ENCODE assay signal across 8 cellular contexts in genomic region chr3:49007068-49007770, GRCh38. TPM values are rescaled to one million over a fixed set of nuclear protein-coding genes. Genes with fewer than 3 reads are reported as not detected.
DNase-seq lines count a peak whose midpoint lies in the region; ATAC-seq, FAIRE-seq and TF ChIP-seq lines count a peak whose summit lies in the region.

Gene WDR6, plus strand, starts transcription at chr3:49007391. Its CDS starts 41 bp downstream, at chr3:49007432.

- no peak for FAIRE-seq in H54 (lab: Jason Lieb, UNC)

- 0 out of 2 replicates have a peak, but pooled peaks cover 2% of the 10 kb centered on the region for H3K4me1 ChIP-seq in ES-I3 (ENCODE audit: insufficient read depth, low read length)
- no peaks in the 10 kb centered on the region for H3K4me1 ChIP-seq in RWPE2 (ENCODE audit: insufficient read depth, poor library complexity, severe bottlenecking)

- peak within 1 kb of the TSS; percentile 80 for H3K27ac ChIP-seq in RWPE2 (ENCODE audit: poor library complexity, severe bottlenecking)

- peak; percentile 95 for DNase-seq in H54 (ENCODE audit: insufficient read length, low spot score)
- DNase-seq in LoVo (ENCODE audit: low spot score), result peak; percentile 99
- peak; percentile 99 for DNase-seq in RWPE2 (ENCODE audit: low spot score)
- DNase-seq in activated T-helper 9 cell treated with anti-CD3 and anti-CD28 coated beads, Interleukin-2, amount 50 U/mL, for 16 hours (ENCODE audit: low read depth), result peak; percentile 95
- DNase-seq in fibroblast of pulmonary artery (ENCODE audit: low read depth), result peak; percentile 99
- DNase-seq in natural killer cell treated with Interleukin-12 subunit alpha and Interleukin-12 subunit beta and Interleukin-15 and Interleukin-18, amount 100 ng/mL, for 72 hours (ENCODE audit: low spot score), result peak; percentile 98
- DNase-seq in stimulated activated naive CD8-positive, alpha-beta T cell treated with anti-CD3 and anti-CD28 coated beads, Interleukin-15, Interleukin-2, amounts not matched to agents 100 U/mL and 50 U/mL, for 24 hours, result peak; percentile 98

- peak; percentile 87 for ATAC-seq in RWPE2 (ENCODE audit: low read depth)
- peak; percentile 94 to 95 for ATAC-seq in natural killer cell treated with Interleukin-12 subunit alpha and Interleukin-12 subunit beta and Interleukin-15 and Interleukin-18, amount 100 ng/mL, for 72 hours
- peak; percentile 94 for ATAC-seq in stimulated activated naive CD8-positive, alpha-beta T cell treated with anti-CD3 and anti-CD28 coated beads, Interleukin-15, Interleukin-2, amounts not matched to agents 100 U/mL and 50 U/mL, for 24 hours

- H3K4me3 ChIP-seq in RWPE2 (ENCODE audit: severe bottlenecking) (peak within 1 kb of the TSS; percentile 66), fibroblast of pulmonary artery (replicated peaks; ENCODE audit: low read depth, low read length) (peak within 1 kb of the TSS; percentile 89)

- peaks cover 24 to 26% of the 10 kb centered on the region in 2 donors for H3K4me1 Mint-ChIP-seq in natural killer cell treated with Interleukin-12 subunit alpha and Interleukin-12 subunit beta and Interleukin-15 and Interleukin-18, amount 100 ng/mL, for 72 hours (ENCODE audit: low read depth in 2 of 2)

- H3K36me3 ChIP-seq in ES-I3 (ENCODE audit: insufficient read depth, low read length) (peaks cover 3% of the 10 kb centered on the region; the same call in 1 of the 2 replicates), RWPE2 (ENCODE audit: low read depth) (peaks cover 19% of the 10 kb centered on the region)

- no peaks in the 10 kb centered on the region for H3K9me3 ChIP-seq in ES-I3 (ENCODE audit: control insufficient read depth, insufficient read depth, low read length)
- H3K9me3 ChIP-seq in RWPE2 (ENCODE audit: severe bottlenecking), result no peaks in the 10 kb centered on the region

- TF ChIP-seq CTCF in RWPE2 (IDR thresholded peaks at IDR 0.05; ENCODE audit: poor library complexity, severe bottlenecking), result peak; percentile 40
- TF ChIP-seq CTCF in fibroblast of pulmonary artery (IDR thresholded peaks at IDR 0.05; ENCODE audit: low read length, missing control alignments), result peak; percentile 30

- H3K36me3 Mint-ChIP-seq in natural killer cell treated with Interleukin-12 subunit alpha and Interleukin-12 subunit beta and Interleukin-15 and Interleukin-18, amount 100 ng/mL, for 72 hours, result no peaks in the 10 kb centered on the region

- H3K27me3 Mint-ChIP-seq in natural killer cell treated with Interleukin-12 subunit alpha and Interleukin-12 subunit beta and Interleukin-15 and Interleukin-18, amount 100 ng/mL, for 72 hours, result no peaks in the 10 kb centered on the region

- peak; percentile 72 for TF ChIP-seq POLR2A in H54 (IDR thresholded peaks at IDR 0.05; ENCODE audit: low read depth, low read length)

- peak within 1 kb of the TSS; percentile 99 for H3K4me3 Mint-ChIP-seq in natural killer cell treated with Interleukin-12 subunit alpha and Interleukin-12 subunit beta and Interleukin-15 and Interleukin-18, amount 100 ng/mL, for 72 hours

- no peaks in the 10 kb centered on the region for H3K9me3 Mint-ChIP-seq in natural killer cell treated with Interleukin-12 subunit alpha and Interleukin-12 subunit beta and Interleukin-15 and Interleukin-18, amount 100 ng/mL, for 72 hours

- H3K27me3 ChIP-seq in RWPE2 (ENCODE audit: insufficient read depth, poor library complexity, severe bottlenecking), result no peaks in the 10 kb centered on the region

- peak within 1 kb of the TSS; percentile 99 to 100 for H3K27ac Mint-ChIP-seq in natural killer cell treated with Interleukin-12 subunit alpha and Interleukin-12 subunit beta and Interleukin-15 and Interleukin-18, amount 100 ng/mL, for 72 hours

- H3K9ac ChIP-seq in ES-I3 (ENCODE audit: low read depth, low read length), result peak within 1 kb of the TSS; percentile 84

RNA-seq across cellular contexts. Expression of gene WDR6, which starts in this region (rescaled TPM):
- total RNA-seq in natural killer cell treated with Interleukin-12 subunit alpha and Interleukin-12 subunit beta and Interleukin-15 and Interleukin-18, amount 100 ng/mL, for 72 hours, result 100 to 1,000 TPM; 128 to 222 TPM

Comparison
In these comparisons a context has a peak if more than half of its experiments do, and no peak if none do; other contexts are left out.
1. Peak in every context shown above with its lines: DNase-seq, ATAC-seq, H3K4me3 ChIP-seq and H3K27ac ChIP-seq.